ENCODE assay signal across 2 cellular contexts in the genomic region with DNA sequence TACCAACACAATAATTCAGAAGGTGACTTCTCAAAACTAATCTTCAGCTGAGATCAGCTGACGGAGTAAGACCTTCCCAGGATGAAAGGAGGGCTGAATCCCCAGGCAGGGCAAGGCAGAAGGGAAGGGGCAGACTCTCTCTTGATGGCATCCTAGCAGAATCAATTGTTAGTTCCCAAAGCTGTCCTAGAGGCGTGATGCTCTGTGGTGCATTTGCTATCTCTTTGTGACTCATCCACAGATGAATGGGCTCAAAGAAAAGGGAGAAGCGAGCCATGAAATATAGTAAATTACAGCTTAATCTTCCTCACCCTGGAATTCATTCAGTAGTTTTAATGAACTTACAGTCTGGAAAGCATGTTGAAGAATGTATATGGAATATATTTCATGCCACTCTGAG.
TF ChIP-seq lines count a peak whose summit lies in the region.

No MANE protein-coding gene starts in this region.

TF ChIP-seq in IMR-90, 13 proteins besides CTCF, POLR2A, EP300 and RAD21:
- TF ChIP-seq MAFK (IDR thresholded peaks at IDR 0.05; ENCODE audit: low read depth, low read length): no peak
- no peak for TF ChIP-seq RFX5 (IDR thresholded peaks at IDR 0.05; ENCODE audit: low read depth, low read length)
TF ChIP-seq in IMR-90: peak in this region for 0.

TF ChIP-seq in H1, 55 proteins besides CTCF, POLR2A, EP300 and RAD21:
- TF ChIP-seq CHD2 (IDR thresholded peaks at IDR 0.05; ENCODE audit: low read length) (no peak), KDM1A (IDR thresholded peaks at IDR 0.05; ENCODE audit: borderline replicate concordance, low read length) (no peak), SAP30 (IDR thresholded peaks at IDR 0.05; ENCODE audit: insufficient read depth, insufficient replicate concordance, low read length) (no peak)
- TF ChIP-seq, protein P1, sequence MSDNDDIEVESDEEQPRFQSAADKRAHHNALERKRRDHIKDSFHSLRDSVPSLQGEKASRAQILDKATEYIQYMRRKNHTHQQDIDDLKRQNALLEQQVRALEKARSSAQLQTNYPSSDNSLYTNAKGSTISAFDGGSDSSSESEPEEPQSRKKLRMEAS (IDR thresholded peaks at IDR 0.05): no peak
TF ChIP-seq in H1: peak in this region for 0.
